Comparison of ENCODE assay signal across 8 cellular contexts in genomic region chr16:15644306-15644961, GRCh38. TPM values are rescaled to one million over a fixed set of nuclear protein-coding genes. Genes with fewer than 3 reads are reported as not detected.
DNase-seq lines count a peak whose midpoint lies in the region; ATAC-seq lines count a peak whose summit lies in the region.

No MANE protein-coding gene starts in this region.

- ATAC-seq in stimulated activated effector memory CD8-positive, alpha-beta T cell treated with anti-CD3 and anti-CD28 coated beads, Interleukin-12 subunit alpha, Interleukin-12 subunit beta, amount 100 ng/mL, for 72 hours: no peak
- ATAC-seq in Right ventricle myocardium inferior (no peak), GM21526 (IDR thresholded peaks at IDR 0.05; ENCODE audit: low FRiP score, unreplicated experiment) (no peak)

- no peaks in the 10 kb centered on the region for H3K9me3 Mint-ChIP-seq in T-helper 1 cell treated with Interleukin-12 subunit alpha and Interleukin-12 subunit beta and Interleukin-4 antibody, amounts not matched to agents 30 μg/mL and 1 μg/mL, for 36 hours
- H3K9me3 Mint-ChIP-seq in stimulated activated effector memory CD8-positive, alpha-beta T cell treated with anti-CD3 and anti-CD28 coated beads, Interleukin-12 subunit alpha, Interleukin-12 subunit beta, amount 100 ng/mL, for 72 hours: no peaks in the 10 kb centered on the region

- peaks cover 8% of the 10 kb centered on the region for H3K36me3 Mint-ChIP-seq in T-helper 1 cell treated with Interleukin-12 subunit alpha and Interleukin-12 subunit beta and Interleukin-4 antibody, amounts not matched to agents 30 μg/mL and 1 μg/mL, for 36 hours (ENCODE audit: low read depth)
- peaks cover 1% of the 10 kb centered on the region for H3K36me3 Mint-ChIP-seq in stimulated activated effector memory CD8-positive, alpha-beta T cell treated with anti-CD3 and anti-CD28 coated beads, Interleukin-12 subunit alpha, Interleukin-12 subunit beta, amount 100 ng/mL, for 72 hours

- no peaks in the 10 kb centered on the region for H3K27me3 Mint-ChIP-seq in T-helper 1 cell treated with Interleukin-12 subunit alpha and Interleukin-12 subunit beta and Interleukin-4 antibody, amounts not matched to agents 30 μg/mL and 1 μg/mL, for 36 hours (ENCODE audit: low read depth)

- H3K27ac Mint-ChIP-seq in T-helper 1 cell treated with Interleukin-12 subunit alpha and Interleukin-12 subunit beta and Interleukin-4 antibody, amounts not matched to agents 30 μg/mL and 1 μg/mL, for 36 hours: peak overlapping the region; percentile 98
- no peak overlapping the region for H3K27ac Mint-ChIP-seq in stimulated activated effector memory CD8-positive, alpha-beta T cell treated with anti-CD3 and anti-CD28 coated beads, Interleukin-12 subunit alpha, Interleukin-12 subunit beta, amount 100 ng/mL, for 72 hours

- intact Hi-C loops in Right ventricle myocardium inferior (cut with DNase I): loop anchor here (5.0 kb wide), 2 partner anchors 33 to 217 kb away; no protein-coding TSS in a partner anchor

- DNase-seq in T-helper 1 cell: no peak
- peak; percentile 38 to 65 for DNase-seq in NCI-H526 (lab: John Stamatoyannopoulos, UW)
- DNase-seq in dedifferentiated amniotic fluid mesenchymal stem cell (ENCODE audit: extremely low spot score): peak; percentile 18
- DNase-seq in stimulated activated effector memory CD8-positive, alpha-beta T cell treated with anti-CD3 and anti-CD28 coated beads, Interleukin-12 subunit alpha, Interleukin-12 subunit beta, amount 100 ng/mL, for 72 hours (ENCODE audit: low spot score in 2 of 2): no peak
- DNase-seq in Right ventricle myocardium inferior (ENCODE audit: missing footprints): no peak
- DNase-seq in Ammon's horn (ENCODE audit: low spot score): no peak

- peak overlapping the region; percentile 90 for H3K4me3 Mint-ChIP-seq in T-helper 1 cell treated with Interleukin-12 subunit alpha and Interleukin-12 subunit beta and Interleukin-4 antibody, amounts not matched to agents 30 μg/mL and 1 μg/mL, for 36 hours
- H3K4me3 Mint-ChIP-seq in stimulated activated effector memory CD8-positive, alpha-beta T cell treated with anti-CD3 and anti-CD28 coated beads, Interleukin-12 subunit alpha, Interleukin-12 subunit beta, amount 100 ng/mL, for 72 hours: peak overlapping the region; percentile 79

- H3K4me1 Mint-ChIP-seq in T-helper 1 cell treated with Interleukin-12 subunit alpha and Interleukin-12 subunit beta and Interleukin-4 antibody, amounts not matched to agents 30 μg/mL and 1 μg/mL, for 36 hours (ENCODE audit: low read depth): peaks cover 33% of the 10 kb centered on the region
- H3K4me1 Mint-ChIP-seq in stimulated activated effector memory CD8-positive, alpha-beta T cell treated with anti-CD3 and anti-CD28 coated beads, Interleukin-12 subunit alpha, Interleukin-12 subunit beta, amount 100 ng/mL, for 72 hours: peaks cover 23% of the 10 kb centered on the region

RNA-seq across cellular contexts. Expression of gene MARF1, which starts 1.5 kb away (rescaled TPM):
- total RNA-seq in Right ventricle myocardium inferior: 48.4 TPM

RNA-seq across cellular contexts. Expression of gene NDE1, which starts 5.6 kb away (rescaled TPM):
- 19.2 TPM for total RNA-seq in Right ventricle myocardium inferior

Comparison
In these comparisons a context has a peak if more than half of its experiments do, and no peak if none do; other contexts are left out.
1. DNase-seq: peak in NCI-H526 (2 of 2) and dedifferentiated amniotic fluid mesenchymal stem cell (single experiment); none in T-helper 1 cell (0 of 5), stimulated activated effector memory CD8-positive, alpha-beta T cell treated with anti-CD3 and anti-CD28 coated beads, Interleukin-12 subunit alpha, Interleukin-12 subunit beta, amount 100 ng/mL, for 72 hours (0 of 2), Right ventricle myocardium inferior (single experiment) and Ammon's horn (single experiment).